Comparison of ENCODE assay signal across 8 cellular contexts in the genomic region with DNA sequence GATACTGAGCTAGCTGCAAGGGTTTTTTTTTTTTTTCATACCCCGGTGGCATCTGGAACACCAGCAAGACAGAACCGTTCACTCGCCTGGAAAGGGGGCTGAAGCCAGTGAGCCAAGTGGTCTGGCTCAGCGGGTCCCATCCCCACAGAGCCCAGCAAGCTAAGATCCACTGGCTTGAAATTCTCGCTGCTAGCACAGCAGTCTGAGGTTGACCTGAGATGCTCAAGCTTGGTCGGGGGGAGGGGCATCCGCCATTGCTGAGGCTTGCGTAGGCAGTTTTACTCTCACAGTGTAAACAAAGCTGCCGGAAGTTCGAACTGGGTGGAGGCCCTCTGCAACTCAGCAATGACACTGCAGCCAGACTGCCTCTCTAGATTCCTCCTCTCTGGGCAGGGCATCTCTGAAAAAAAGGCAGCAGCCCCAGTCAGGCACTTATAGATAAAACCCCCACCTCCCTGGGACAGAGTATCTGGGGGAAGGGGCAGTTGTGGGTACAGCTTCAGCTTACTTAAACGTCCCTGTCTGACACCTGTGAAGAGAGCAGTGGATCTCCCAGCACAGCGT. TPM values are rescaled to one million over a fixed set of nuclear protein-coding genes. Genes with fewer than 3 reads are reported as not detected.
DNase-seq lines count a peak whose midpoint lies in the region; ATAC-seq, FAIRE-seq and TF ChIP-seq lines count a peak whose summit lies in the region.

No MANE protein-coding gene starts in this region.

- peak overlapping the region; percentile 13 for H3K4me3 Mint-ChIP-seq in activated CD4-positive, alpha-beta memory T cell treated with anti-CD3 and anti-CD28 coated beads, Interleukin-2, amount 10 ng/mL, durations not matched to agents 7 days and 5 days

- intact Hi-C loops in sciatic nerve (cut with DNase I): no loop called here

- peaks cover 13% of the 10 kb centered on the region for H3K9me3 Mint-ChIP-seq in activated CD4-positive, alpha-beta memory T cell treated with anti-CD3 and anti-CD28 coated beads, Interleukin-2, amount 10 ng/mL, durations not matched to agents 7 days and 5 days

- ATAC-seq in sciatic nerve (no peak), HG03571 (IDR thresholded peaks at IDR 0.05; ENCODE audit: unreplicated experiment) (no peak)

- peaks cover 25% of the 10 kb centered on the region for H3K36me3 Mint-ChIP-seq in activated CD4-positive, alpha-beta memory T cell treated with anti-CD3 and anti-CD28 coated beads, Interleukin-2, amount 10 ng/mL, durations not matched to agents 7 days and 5 days (ENCODE audit: low read depth)

- no peak for TF ChIP-seq CTCF in D721Med (IDR thresholded peaks at IDR 0.05; ENCODE audit: insufficient read depth, missing control alignments)

- POLR2A ChIA-PET in activated CD4-positive, alpha-beta memory T cell treated with anti-CD3 and anti-CD28 coated beads, Interleukin-2, amount 10 ng/mL, durations not matched to agents 7 days and 5 days (lab: Charles Lee): interaction anchor here (0.9 to 1.6 kb wide), 4 partner anchors 27 to 135 kb away, joined by 3 to 19 read pairs (median 4); a partner anchor contains a TSS

- no peak for FAIRE-seq in D721Med (lab: Jason Lieb, UNC)

- DNase-seq in activated T-cell treated with anti-CD3 and anti-CD28 coated beads for 1 hour (ENCODE audit: low read depth): peak; percentile 22
- no peak for DNase-seq in activated T-cell treated with anti-CD3 and anti-CD28 coated beads for 4 hours
- peak; percentile 77 for DNase-seq in activated CD4-positive, alpha-beta memory T cell treated with anti-CD3 and anti-CD28 coated beads, Interleukin-2, amount 10 ng/mL, durations not matched to agents 7 days and 5 days
- peak; percentile 27 for DNase-seq in hepatic stellate cell (ENCODE audit: low spot score)
- DNase-seq in stimulated activated naive CD4-positive, alpha-beta T cell treated with Interleukin-2 at 50 U/mL for 16 hours (lab: John Stamatoyannopoulos, UW): peak; percentile 62
- no peak for DNase-seq in D721Med (ENCODE audit: insufficient read length, low spot score)
- no peak for DNase-seq in sciatic nerve (ENCODE audit: low spot score)

- peaks cover 32% of the 10 kb centered on the region for H3K4me1 Mint-ChIP-seq in activated CD4-positive, alpha-beta memory T cell treated with anti-CD3 and anti-CD28 coated beads, Interleukin-2, amount 10 ng/mL, durations not matched to agents 7 days and 5 days

- H3K27ac Mint-ChIP-seq in activated CD4-positive, alpha-beta memory T cell treated with anti-CD3 and anti-CD28 coated beads, Interleukin-2, amount 10 ng/mL, durations not matched to agents 7 days and 5 days: peak overlapping the region; percentile 78

- CTCF ChIA-PET in activated CD4-positive, alpha-beta memory T cell treated with anti-CD3 and anti-CD28 coated beads, Interleukin-2, amount 10 ng/mL, durations not matched to agents 7 days and 5 days (lab: Charles Lee): no interaction called here

- H3K27me3 Mint-ChIP-seq in activated CD4-positive, alpha-beta memory T cell treated with anti-CD3 and anti-CD28 coated beads, Interleukin-2, amount 10 ng/mL, durations not matched to agents 7 days and 5 days: peaks cover 5% of the 10 kb centered on the region

RNA-seq across cellular contexts. Expression of a gene that starts 5.1 kb away (rescaled TPM):
- total RNA-seq in activated CD4-positive, alpha-beta memory T cell treated with anti-CD3 and anti-CD28 coated beads, Interleukin-2, amount 10 ng/mL, durations not matched to agents 7 days and 5 days: 10 to 100 TPM; 57.8 to 58.3 TPM
- total RNA-seq in sciatic nerve: 50.4 TPM

RNA-seq across cellular contexts. Expression of a gene that starts 31.0 kb away (rescaled TPM):
- total RNA-seq in activated CD4-positive, alpha-beta memory T cell treated with anti-CD3 and anti-CD28 coated beads, Interleukin-2, amount 10 ng/mL, durations not matched to agents 7 days and 5 days: 10 to 100 TPM; 49.2 to 53.5 TPM
- total RNA-seq in sciatic nerve: 15.4 TPM

Comparison
In these comparisons a context has a peak if more than half of its experiments do, and no peak if none do; other contexts are left out.
1. DNase-seq: peak in activated T-cell treated with anti-CD3 and anti-CD28 coated beads for 1 hour (single experiment), activated CD4-positive, alpha-beta memory T cell treated with anti-CD3 and anti-CD28 coated beads, Interleukin-2, amount 10 ng/mL, durations not matched to agents 7 days and 5 days (single experiment), hepatic stellate cell (single experiment) and stimulated activated naive CD4-positive, alpha-beta T cell treated with Interleukin-2 at 50 U/mL for 16 hours (single experiment); none in activated T-cell treated with anti-CD3 and anti-CD28 coated beads for 4 hours (single experiment), D721Med (single experiment) and sciatic nerve (single experiment).